ENCODE assay signal across 1 cellular context in the genomic region with DNA sequence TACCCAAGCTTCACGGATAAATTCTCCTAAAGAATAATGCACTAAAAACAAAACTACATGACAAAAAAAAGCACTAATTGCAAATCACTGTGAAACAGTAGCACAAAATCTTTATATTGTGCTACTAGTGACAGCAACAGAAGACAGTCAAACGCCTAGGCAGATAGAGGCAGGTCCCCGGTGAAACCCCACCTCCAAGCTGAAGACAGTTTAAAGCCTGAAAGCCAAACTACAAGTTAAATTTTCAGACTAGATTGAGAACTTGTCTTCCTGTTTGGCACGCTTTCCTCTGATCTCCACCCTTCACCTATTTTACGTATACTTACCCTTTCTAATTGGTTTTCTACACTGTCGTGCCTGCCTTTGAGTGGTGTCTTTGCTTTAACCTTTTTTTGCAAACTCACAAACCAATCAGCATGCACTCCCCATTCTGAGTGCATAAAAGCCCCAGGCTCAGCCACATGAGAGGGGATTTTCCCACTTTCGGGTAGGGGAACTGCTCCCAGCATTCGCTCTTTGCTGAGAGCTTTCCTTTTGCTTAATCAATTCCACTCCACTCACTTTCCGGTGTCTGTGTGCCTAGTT.
TF ChIP-seq lines count a peak whose summit lies in the region.

No MANE protein-coding gene starts in this region.

TF ChIP-seq in WTC11, 78 proteins besides CTCF, POLR2A, EP300 and RAD21:
- TF ChIP-seq PREB (CRISPR knock-in tag; IDR thresholded peaks at IDR 0.05; ENCODE audit: borderline replicate concordance) (no peak), ZNF317 (CRISPR knock-in tag; IDR thresholded peaks at IDR 0.05; ENCODE audit: borderline replicate concordance, low read depth) (no peak), USF1 (CRISPR knock-in tag; IDR thresholded peaks at IDR 0.05) (no peak), ATF3 (CRISPR knock-in tag; conservative IDR thresholded peaks at IDR 0.05) (no peak), ZNF396 (CRISPR knock-in tag; IDR thresholded peaks at IDR 0.05; ENCODE audit: borderline replicate concordance) (no peak), ATF6 (CRISPR knock-in tag; IDR thresholded peaks at IDR 0.05) (no peak), IRF1 (CRISPR knock-in tag; IDR thresholded peaks at IDR 0.05) (no peak), SP1 (CRISPR knock-in tag; conservative IDR thresholded peaks at IDR 0.05) (no peak), FOXJ3 (CRISPR knock-in tag; IDR thresholded peaks at IDR 0.05; ENCODE audit: borderline replicate concordance) (no peak), HMGA2 (CRISPR knock-in tag; IDR thresholded peaks at IDR 0.05) (no peak), EMX1 (CRISPR knock-in tag; IDR thresholded peaks at IDR 0.05) (no peak), ELF4 (CRISPR knock-in tag; IDR thresholded peaks at IDR 0.05; ENCODE audit: low read depth) (no peak)
- TF ChIP-seq, protein P1, sequence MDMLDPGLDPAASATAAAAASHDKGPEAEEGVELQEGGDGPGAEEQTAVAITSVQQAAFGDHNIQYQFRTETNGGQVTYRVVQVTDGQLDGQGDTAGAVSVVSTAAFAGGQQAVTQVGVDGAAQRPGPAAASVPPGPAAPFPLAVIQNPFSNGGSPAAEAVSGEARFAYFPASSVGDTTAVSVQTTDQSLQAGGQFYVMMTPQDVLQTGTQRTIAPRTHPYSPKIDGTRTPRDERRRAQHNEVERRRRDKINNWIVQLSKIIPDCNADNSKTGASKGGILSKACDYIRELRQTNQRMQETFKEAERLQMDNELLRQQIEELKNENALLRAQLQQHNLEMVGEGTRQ (CRISPR knock-in tag; IDR thresholded peaks at IDR 0.05) = no peak
- TF ChIP-seq, protein P2, sequence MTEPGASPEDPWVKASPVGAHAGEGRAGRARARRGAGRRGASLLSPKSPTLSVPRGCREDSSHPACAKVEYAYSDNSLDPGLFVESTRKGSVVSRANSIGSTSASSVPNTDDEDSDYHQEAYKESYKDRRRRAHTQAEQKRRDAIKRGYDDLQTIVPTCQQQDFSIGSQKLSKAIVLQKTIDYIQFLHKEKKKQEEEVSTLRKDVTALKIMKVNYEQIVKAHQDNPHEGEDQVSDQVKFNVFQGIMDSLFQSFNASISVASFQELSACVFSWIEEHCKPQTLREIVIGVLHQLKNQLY (CRISPR knock-in tag; IDR thresholded peaks at IDR 0.05) = no peak
